6 cellular contexts compared by ENCODE assay signal in the genomic region with DNA sequence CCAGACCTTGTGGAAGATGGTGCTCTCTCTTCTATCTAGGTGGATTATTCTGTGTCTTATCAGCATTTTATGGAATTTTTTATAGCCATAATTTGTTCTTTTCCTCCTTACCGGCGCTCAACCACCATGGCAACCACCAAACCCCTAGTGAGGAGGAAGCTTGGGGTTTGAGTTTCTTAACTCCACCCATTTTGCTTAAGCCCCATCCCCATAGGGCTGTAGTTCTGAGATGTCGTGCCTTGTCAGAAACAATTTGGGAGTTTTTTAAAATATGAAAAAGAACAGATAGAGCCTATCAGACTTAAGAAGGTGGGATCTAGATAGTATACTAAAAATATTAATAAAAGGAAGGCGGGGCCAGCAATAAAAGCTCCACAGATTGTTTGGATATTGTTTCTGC. TPM values are rescaled to one million over a fixed set of nuclear protein-coding genes. Genes with fewer than 3 reads are reported as not detected.
A peak's percentile ranks its signal among the peaks of the same experiment; 100 is the strongest.
DNase-seq lines count a peak whose midpoint lies in the region; ATAC-seq and TF ChIP-seq lines count a peak whose summit lies in the region.

No MANE protein-coding gene starts in this region.

- H3K4me1 Mint-ChIP-seq in activated CD8-positive, alpha-beta memory T cell treated with anti-CD3 and anti-CD28 coated beads, Interleukin-2, amount 10 ng/mL, durations not matched to agents 7 days and 5 days: peaks cover 37% of the 10 kb centered on the region

- no peaks in the 10 kb centered on the region for H3K9me3 Mint-ChIP-seq in activated CD8-positive, alpha-beta memory T cell treated with anti-CD3 and anti-CD28 coated beads, Interleukin-2, amount 10 ng/mL, durations not matched to agents 7 days and 5 days (ENCODE audit: low read depth)

- H3K27me3 ChIP-seq in liver (ENCODE audit: control insufficient read depth in 4 of 4, insufficient read depth in 4 of 4, low read length in 3 of 4): no peaks in the 10 kb centered on the region

- peak overlapping the region; percentile 88 to 98 (median 95) for H3K4me3 ChIP-seq in liver (ENCODE audit: low read depth in 1 of 3, low read length in 3 of 3)

- peaks cover 1 to 48% (median 44%) of the 10 kb centered on the region in 4 donors for H3K4me1 ChIP-seq in liver (ENCODE audit: control insufficient read depth in 4 of 4, insufficient read depth in 4 of 4, low read length in 3 of 4)

- CTCF ChIA-PET in activated CD8-positive, alpha-beta memory T cell treated with anti-CD3 and anti-CD28 coated beads, Interleukin-2, amount 10 ng/mL, durations not matched to agents 7 days and 5 days (lab: Charles Lee): interaction anchor here (0.6 to 17.8 kb wide), 14 partner anchors 8 to 134 kb away, joined by 3 to 249 read pairs (median 8); partner anchors contain the start of genes HLA-DMA, PSMB9, TAP1 and TAP2

- H3K36me3 ChIP-seq in liver (ENCODE audit: control insufficient read depth in 4 of 4, insufficient read depth in 3 of 4, low read depth in 1 of 4, low read length in 3 of 4): peaks cover 19 to 45% (median 39%) of the 10 kb centered on the region in 4 donors

- H3K9ac ChIP-seq in liver (ENCODE audit: low read depth in 1 of 2, low read length in 2 of 2): peak overlapping the region; percentile 84 to 91

- H3K36me3 Mint-ChIP-seq in activated CD8-positive, alpha-beta memory T cell treated with anti-CD3 and anti-CD28 coated beads, Interleukin-2, amount 10 ng/mL, durations not matched to agents 7 days and 5 days: peaks cover 89% of the 10 kb centered on the region

- peak overlapping the region; percentile 94 for H3K4me3 Mint-ChIP-seq in activated CD8-positive, alpha-beta memory T cell treated with anti-CD3 and anti-CD28 coated beads, Interleukin-2, amount 10 ng/mL, durations not matched to agents 7 days and 5 days

- under 1% methylated on average over 4 of the region's 4 CpGs for WGBS in liver

- DNase-seq in activated CD8-positive, alpha-beta memory T cell treated with anti-CD3 and anti-CD28 coated beads, Interleukin-2, amount 10 ng/mL, durations not matched to agents 7 days and 5 days: peak; percentile 69
- no peak for DNase-seq in activated CD8-positive, alpha-beta memory T cell treated with anti-CD3 and anti-CD28 coated beads for 24 hours
- peak; percentile 32 to 42 for DNase-seq in activated T-cell treated with anti-CD3 and anti-CD28 coated beads, Interleukin-2, amount 50 U/mL, for 48 hours
- DNase-seq in 8988T (no peak), ureter (ENCODE audit: low spot score) (no peak)

- no peak for TF ChIP-seq RAD21 in liver (IDR thresholded peaks at IDR 0.05)

- no peaks in the 10 kb centered on the region for H3K27me3 Mint-ChIP-seq in activated CD8-positive, alpha-beta memory T cell treated with anti-CD3 and anti-CD28 coated beads, Interleukin-2, amount 10 ng/mL, durations not matched to agents 7 days and 5 days

- no peaks in the 10 kb centered on the region for H3K9me3 ChIP-seq in liver (ENCODE audit: control insufficient read depth in 4 of 4, low read length in 3 of 4)

- TF ChIP-seq CTCF in liver (IDR thresholded peaks at IDR 0.05; ENCODE audit: low read depth, low read length, missing input control): no peak

- no peak for ATAC-seq in activated CD8-positive, alpha-beta memory T cell treated with anti-CD3 and anti-CD28 coated beads, Interleukin-2, amount 10 ng/mL, durations not matched to agents 7 days and 5 days

- H3K27ac ChIP-seq in liver (ENCODE audit: low read depth in 1 of 2, low read length in 2 of 2): peak overlapping the region; percentile 51 to 100

- H3K27ac Mint-ChIP-seq in activated CD8-positive, alpha-beta memory T cell treated with anti-CD3 and anti-CD28 coated beads, Interleukin-2, amount 10 ng/mL, durations not matched to agents 7 days and 5 days: peak overlapping the region; percentile 99

TF ChIP-seq in liver, 16 proteins besides CTCF, POLR2A, EP300 and RAD21:
- TF ChIP-seq FOXA1 (IDR thresholded peaks at IDR 0.05): no peak
- TF ChIP-seq, protein P1, sequence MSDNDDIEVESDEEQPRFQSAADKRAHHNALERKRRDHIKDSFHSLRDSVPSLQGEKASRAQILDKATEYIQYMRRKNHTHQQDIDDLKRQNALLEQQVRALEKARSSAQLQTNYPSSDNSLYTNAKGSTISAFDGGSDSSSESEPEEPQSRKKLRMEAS (IDR thresholded peaks at IDR 0.05): no peak
- no peak for TF ChIP-seq YY1 (IDR thresholded peaks at IDR 0.05)
- TF ChIP-seq RXRA (IDR thresholded peaks at IDR 0.05): no peak
- no peak for TF ChIP-seq EGR1 (IDR thresholded peaks at IDR 0.05; ENCODE audit: low read depth in 2 of 2)
- no peak for TF ChIP-seq ATF3 (IDR thresholded peaks at IDR 0.05)
- no peak for TF ChIP-seq JUND (IDR thresholded peaks at IDR 0.05)
- no peak for TF ChIP-seq TAF1 (conservative IDR thresholded peaks at IDR 0.05)
- no peak for TF ChIP-seq ZBTB33 (IDR thresholded peaks at IDR 0.05)
- TF ChIP-seq GABPA (IDR thresholded peaks at IDR 0.05 in 1 of 2, conservative IDR thresholded peaks at IDR 0.05 in 1 of 2): no peak
- TF ChIP-seq SP1 (IDR thresholded peaks at IDR 0.05): no peak
- TF ChIP-seq HNF4G (IDR thresholded peaks at IDR 0.05): no peak
- TF ChIP-seq FOXA2 (IDR thresholded peaks at IDR 0.05): no peak
- TF ChIP-seq NR2F2 (IDR thresholded peaks at IDR 0.05): no peak
- no peak for TF ChIP-seq REST (IDR thresholded peaks at IDR 0.05)
- TF ChIP-seq HNF4A (conservative IDR thresholded peaks at IDR 0.05): no peak

RNA-seq across cellular contexts. Expression of gene BRD2, which starts 5.5 kb away (rescaled TPM):
- 100 to 1,000 TPM; 309 to 336 TPM for total RNA-seq in activated CD8-positive, alpha-beta memory T cell treated with anti-CD3 and anti-CD28 coated beads, Interleukin-2, amount 10 ng/mL, durations not matched to agents 7 days and 5 days
- total RNA-seq in liver (100 to 1,000 TPM in 1 of 2 donors, 10 to 100 TPM in 1; 46.0 to 100 TPM), ureter (205 TPM)
- polyA plus RNA-seq in liver: 10 to 100 TPM; 29.8 to 54.4 TPM

RNA-seq across cellular contexts. Expression of gene HLA-DMA, which starts 21.0 kb away (rescaled TPM):
- total RNA-seq in activated CD8-positive, alpha-beta memory T cell treated with anti-CD3 and anti-CD28 coated beads, Interleukin-2, amount 10 ng/mL, durations not matched to agents 7 days and 5 days: 10 to 100 TPM; 57.9 to 60.9 TPM
- total RNA-seq in liver (1 to 10 TPM; 6.2 to 7.8 TPM), ureter (65.3 TPM)
- 10 to 100 TPM in 1 of 2 donors, 1 to 10 TPM in 1; 10.0 to 15.1 TPM for polyA plus RNA-seq in liver

RNA-seq across cellular contexts. Expression of gene HLA-DMB, which starts 33.1 kb away (rescaled TPM):
- 10 to 100 TPM; 22.7 to 31.2 TPM for total RNA-seq in activated CD8-positive, alpha-beta memory T cell treated with anti-CD3 and anti-CD28 coated beads, Interleukin-2, amount 10 ng/mL, durations not matched to agents 7 days and 5 days
- total RNA-seq in liver: 10 to 100 TPM in 1 of 2 donors, 1 to 10 TPM in 1; 8.1 to 13.1 TPM
- 1 to 10 TPM; 2.8 to 7.3 TPM for polyA plus RNA-seq in liver
- total RNA-seq in ureter: 31.0 TPM

RNA-seq across cellular contexts. Expression of gene HLA-DOA, which starts 35.5 kb away (rescaled TPM):
- 10 to 100 TPM; 11.8 to 16.7 TPM for total RNA-seq in activated CD8-positive, alpha-beta memory T cell treated with anti-CD3 and anti-CD28 coated beads, Interleukin-2, amount 10 ng/mL, durations not matched to agents 7 days and 5 days
- total RNA-seq in liver (1 to 10 TPM; 1.3 to 3.0 TPM), ureter (25.6 TPM)
- 1 to 10 TPM in 1 of 2 donors, under 1 TPM in 1; 0.69 to 1.9 TPM for polyA plus RNA-seq in liver

Comparison
In these comparisons a context has a peak if more than half of its experiments do, and no peak if none do; other contexts are left out.
1. DNase-seq: peak in activated CD8-positive, alpha-beta memory T cell treated with anti-CD3 and anti-CD28 coated beads, Interleukin-2, amount 10 ng/mL, durations not matched to agents 7 days and 5 days (single experiment) and activated T-cell treated with anti-CD3 and anti-CD28 coated beads, Interleukin-2, amount 50 U/mL, for 48 hours (2 of 2); none in activated CD8-positive, alpha-beta memory T cell treated with anti-CD3 and anti-CD28 coated beads for 24 hours (single experiment), 8988T (single experiment) and ureter (single experiment).